Comparison of ENCODE assay signal across 16 cellular contexts in genomic region chr5:17854901-17855300, GRCh38.
DNase-seq lines count a peak whose midpoint lies in the region; ATAC-seq and TF ChIP-seq lines count a peak whose summit lies in the region.
"Had no signal": no experiment of that assay in that cellular context is flagged by ENCODE, and none has a peak within 500 bp of the region (broad histone marks: within the 10 kb centered on the region; RNA-seq: fewer than 3 reads in every experiment).

No MANE protein-coding gene starts in this region.

- H3K27ac ChIP-seq in VCaP (peak overlapping the region; percentile 62; the same call in 1 of the 2 replicates), aorta (ENCODE audit: low read depth in 1 of 2, low read length in 2 of 2) (no peak overlapping the region)
- H3K27ac ChIP-seq: GM23248 had no signal

- no peaks in the 10 kb centered on the region for H3K27me3 Mint-ChIP-seq in natural killer cell treated with Interleukin-12 subunit alpha and Interleukin-12 subunit beta and Interleukin-15 and Interleukin-18, amount 100 ng/mL, for 72 hours
- H3K27me3 Mint-ChIP-seq: CD4-positive, alpha-beta memory T cell had no signal

- H3K27ac Mint-ChIP-seq in natural killer cell treated with Interleukin-12 subunit alpha and Interleukin-12 subunit beta and Interleukin-15 and Interleukin-18, amount 100 ng/mL, for 72 hours: no peak overlapping the region
- H3K27ac Mint-ChIP-seq: CD4-positive, alpha-beta memory T cell had no signal

- no peak for ATAC-seq in aorta (ENCODE audit: low FRiP score)
- ATAC-seq in natural killer cell treated with Interleukin-12 subunit alpha and Interleukin-12 subunit beta and Interleukin-15 and Interleukin-18, amount 100 ng/mL, for 72 hours: no peak
- ATAC-seq: GM12878, HCT116 had no signal

- H3K4me1 ChIP-seq in aorta (ENCODE audit: control insufficient read depth in 1 of 2, insufficient read depth in 2 of 2, low read length in 2 of 2): no peaks in the 10 kb centered on the region

- DNase-seq in cerebellar nuclear complex (lab: John Stamatoyannopoulos, UW) (peak; percentile 15 to 16), occipital lobe (lab: John Stamatoyannopoulos, UW) (peak; percentile 7), SIG-M5 (lab: John Stamatoyannopoulos, UW) (no peak), aorta (no peak)
- DNase-seq in natural killer cell treated with Interleukin-12 subunit alpha and Interleukin-12 subunit beta and Interleukin-15 and Interleukin-18, amount 100 ng/mL, for 72 hours (ENCODE audit: low spot score): no peak
- DNase-seq: Calu3; CD4-positive, alpha-beta memory T cell; COR-L47; DMS53; DND-41; GDM1; GM23248; H9 had no signal

- peaks cover 24% of the 10 kb centered on the region for H3K9me3 Mint-ChIP-seq in natural killer cell treated with Interleukin-12 subunit alpha and Interleukin-12 subunit beta and Interleukin-15 and Interleukin-18, amount 100 ng/mL, for 72 hours
- H3K9me3 Mint-ChIP-seq: H9 had no signal

- intact Hi-C loops in aorta (cut with DNase I): no loop called here

- no peaks in the 10 kb centered on the region for H3K36me3 ChIP-seq in aorta (ENCODE audit: control insufficient read depth in 1 of 2, insufficient read depth in 2 of 2, low read length in 1 of 2)

- H3K9me3 ChIP-seq in aorta (ENCODE audit: control insufficient read depth, low read length): no peaks in the 10 kb centered on the region

- TF ChIP-seq CTCF in VCaP (conservative IDR thresholded peaks at IDR 0.05): no peak

- no peaks in the 10 kb centered on the region for H3K27me3 ChIP-seq in aorta (ENCODE audit: control insufficient read depth in 1 of 2, insufficient read depth in 2 of 2, low read length in 1 of 2)

- no peak overlapping the region for H3K4me3 Mint-ChIP-seq in natural killer cell treated with Interleukin-12 subunit alpha and Interleukin-12 subunit beta and Interleukin-15 and Interleukin-18, amount 100 ng/mL, for 72 hours
- H3K4me3 Mint-ChIP-seq: CD4-positive, alpha-beta memory T cell; H9 had no signal

- no peaks in the 10 kb centered on the region for H3K4me1 Mint-ChIP-seq in natural killer cell treated with Interleukin-12 subunit alpha and Interleukin-12 subunit beta and Interleukin-15 and Interleukin-18, amount 100 ng/mL, for 72 hours (ENCODE audit: low read depth in 2 of 2)
- H3K4me1 Mint-ChIP-seq: CD4-positive, alpha-beta memory T cell; H9 had no signal

- no peak overlapping the region for H3K4me3 ChIP-seq in aorta (ENCODE audit: low read length in 2 of 2)
- H3K4me3 ChIP-seq: GM12878, GM23248 had no signal

- H3K36me3 Mint-ChIP-seq in natural killer cell treated with Interleukin-12 subunit alpha and Interleukin-12 subunit beta and Interleukin-15 and Interleukin-18, amount 100 ng/mL, for 72 hours: no peaks in the 10 kb centered on the region
- H3K36me3 Mint-ChIP-seq: CD4-positive, alpha-beta memory T cell had no signal

Comparison
In these comparisons a context has a peak if more than half of its experiments do, and no peak if none do; other contexts are left out.
1. DNase-seq: peak in cerebellar nuclear complex (2 of 2) and occipital lobe (single experiment); none in SIG-M5 (single experiment), aorta (0 of 2) and natural killer cell treated with Interleukin-12 subunit alpha and Interleukin-12 subunit beta and Interleukin-15 and Interleukin-18, amount 100 ng/mL, for 72 hours (single experiment).